1 cellular context compared by ENCODE assay signal in the genomic region with DNA sequence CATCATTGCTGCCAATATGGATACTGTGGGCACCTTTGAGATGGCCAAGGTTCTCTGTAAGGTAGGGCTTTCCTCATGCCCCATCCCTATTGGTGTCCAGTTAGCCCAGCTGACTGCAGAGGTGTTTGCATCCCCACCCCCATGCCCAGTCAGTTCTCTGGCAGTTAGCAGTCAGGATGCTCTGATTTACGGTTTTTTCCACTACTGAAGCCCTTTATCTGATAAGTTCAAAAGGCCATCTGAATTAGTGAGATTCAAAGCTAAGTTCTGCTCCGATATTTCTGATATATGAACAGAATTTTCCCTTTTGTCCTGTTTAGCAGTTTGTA.
TF ChIP-seq lines count a peak whose summit lies in the region.

No MANE protein-coding gene starts in this region.

TF ChIP-seq in GM23338, 12 proteins besides CTCF, POLR2A, EP300 and RAD21 (continued from another document):
- TF ChIP-seq, protein P1, sequence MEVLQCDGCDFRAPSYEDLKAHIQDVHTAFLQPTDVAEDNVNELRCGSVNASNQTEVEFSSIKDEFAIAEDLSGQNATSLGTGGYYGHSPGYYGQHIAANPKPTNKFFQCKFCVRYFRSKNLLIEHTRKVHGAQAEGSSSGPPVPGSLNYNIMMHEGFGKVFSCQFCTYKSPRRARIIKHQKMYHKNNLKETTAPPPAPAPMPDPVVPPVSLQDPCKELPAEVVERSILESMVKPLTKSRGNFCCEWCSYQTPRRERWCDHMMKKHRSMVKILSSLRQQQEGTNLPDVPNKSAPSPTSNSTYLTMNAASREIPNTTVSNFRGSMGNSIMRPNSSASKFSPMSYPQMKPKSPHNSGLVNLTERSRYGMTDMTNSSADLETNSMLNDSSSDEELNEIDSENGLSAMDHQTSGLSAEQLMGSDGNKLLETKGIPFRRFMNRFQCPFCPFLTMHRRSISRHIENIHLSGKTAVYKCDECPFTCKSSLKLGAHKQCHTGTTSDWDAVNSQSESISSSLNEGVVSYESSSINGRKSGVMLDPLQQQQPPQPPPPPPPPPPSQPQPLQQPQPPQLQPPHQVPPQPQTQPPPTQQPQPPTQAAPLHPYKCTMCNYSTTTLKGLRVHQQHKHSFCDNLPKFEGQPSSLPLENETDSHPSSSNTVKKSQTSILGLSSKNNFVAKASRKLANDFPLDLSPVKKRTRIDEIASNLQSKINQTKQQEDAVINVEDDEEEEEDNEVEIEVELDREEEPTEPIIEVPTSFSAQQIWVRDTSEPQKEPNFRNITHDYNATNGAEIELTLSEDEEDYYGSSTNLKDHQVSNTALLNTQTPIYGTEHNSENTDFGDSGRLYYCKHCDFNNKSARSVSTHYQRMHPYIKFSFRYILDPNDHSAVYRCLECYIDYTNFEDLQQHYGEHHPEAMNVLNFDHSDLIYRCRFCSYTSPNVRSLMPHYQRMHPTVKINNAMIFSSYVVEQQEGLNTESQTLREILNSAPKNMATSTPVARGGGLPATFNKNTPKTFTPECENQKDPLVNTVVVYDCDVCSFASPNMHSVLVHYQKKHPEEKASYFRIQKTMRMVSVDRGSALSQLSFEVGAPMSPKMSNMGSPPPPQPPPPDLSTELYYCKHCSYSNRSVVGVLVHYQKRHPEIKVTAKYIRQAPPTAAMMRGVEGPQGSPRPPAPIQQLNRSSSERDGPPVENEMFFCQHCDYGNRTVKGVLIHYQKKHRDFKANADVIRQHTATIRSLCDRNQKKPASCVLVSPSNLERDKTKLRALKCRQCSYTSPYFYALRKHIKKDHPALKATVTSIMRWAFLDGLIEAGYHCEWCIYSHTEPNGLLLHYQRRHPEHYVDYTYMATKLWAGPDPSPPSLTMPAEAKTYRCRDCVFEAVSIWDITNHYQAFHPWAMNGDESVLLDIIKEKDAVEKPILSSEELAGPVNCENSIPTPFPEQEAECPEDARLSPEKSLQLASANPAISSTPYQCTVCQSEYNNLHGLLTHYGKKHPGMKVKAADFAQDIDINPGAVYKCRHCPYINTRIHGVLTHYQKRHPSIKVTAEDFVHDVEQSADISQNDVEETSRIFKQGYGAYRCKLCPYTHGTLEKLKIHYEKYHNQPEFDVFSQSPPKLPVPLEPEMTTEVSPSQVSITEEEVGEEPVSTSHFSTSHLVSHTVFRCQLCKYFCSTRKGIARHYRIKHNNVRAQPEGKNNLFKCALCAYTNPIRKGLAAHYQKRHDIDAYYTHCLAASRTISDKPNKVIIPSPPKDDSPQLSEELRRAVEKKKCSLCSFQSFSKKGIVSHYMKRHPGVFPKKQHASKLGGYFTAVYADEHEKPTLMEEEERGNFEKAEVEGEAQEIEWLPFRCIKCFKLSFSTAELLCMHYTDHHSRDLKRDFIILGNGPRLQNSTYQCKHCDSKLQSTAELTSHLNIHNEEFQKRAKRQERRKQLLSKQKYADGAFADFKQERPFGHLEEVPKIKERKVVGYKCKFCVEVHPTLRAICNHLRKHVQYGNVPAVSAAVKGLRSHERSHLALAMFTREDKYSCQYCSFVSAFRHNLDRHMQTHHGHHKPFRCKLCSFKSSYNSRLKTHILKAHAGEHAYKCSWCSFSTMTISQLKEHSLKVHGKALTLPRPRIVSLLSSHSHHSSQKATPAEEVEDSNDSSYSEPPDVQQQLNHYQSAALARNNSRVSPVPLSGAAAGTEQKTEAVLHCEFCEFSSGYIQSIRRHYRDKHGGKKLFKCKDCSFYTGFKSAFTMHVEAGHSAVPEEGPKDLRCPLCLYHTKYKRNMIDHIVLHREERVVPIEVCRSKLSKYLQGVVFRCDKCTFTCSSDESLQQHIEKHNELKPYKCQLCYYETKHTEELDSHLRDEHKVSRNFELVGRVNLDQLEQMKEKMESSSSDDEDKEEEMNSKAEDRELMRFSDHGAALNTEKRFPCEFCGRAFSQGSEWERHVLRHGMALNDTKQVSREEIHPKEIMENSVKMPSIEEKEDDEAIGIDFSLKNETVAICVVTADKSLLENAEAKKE (CRISPR knock-in tag; IDR thresholded peaks at IDR 0.05), result no peak
- no peak for TF ChIP-seq ZNF331 (CRISPR knock-in tag; IDR thresholded peaks at IDR 0.05; ENCODE audit: low read depth)
